14 cellular contexts compared by ENCODE assay signal in genomic region chr7:131338173-131338572, GRCh38.
"Had no signal": no experiment of that assay in that cellular context is flagged by ENCODE, and none has a peak within 500 bp of the region (broad histone marks: within the 10 kb centered on the region; RNA-seq: fewer than 3 reads in every experiment).

No MANE protein-coding gene starts in this region.

- ATAC-seq: activated CD4-positive, CD25-positive, alpha-beta regulatory T cell treated with anti-CD3 and anti-CD28 coated beads, Interleukin-2, amount 50 U/mL, for 24 hours; left colon; lower lobe of right lung; stimulated activated naive B cell treated with anti-CD40 and anti-IgM and Interleukin-4, amounts not matched to agents 10 μg/mL and 1 μg/mL and 100 μg/mL, for 72 hours had no signal

- DNase-seq: activated CD4-positive, alpha-beta T cell treated with anti-CD3 and anti-CD28 coated beads, Interleukin-2, amount 50 U/mL, for 4 hours; activated gamma-delta T cell; cerebellar nuclear complex; effector CD8-positive, alpha-beta T cell; esophagus squamous epithelium; islet precursor cell; left colon; lower lobe of right lung; nucleus accumbens; posterior cingulate gyrus; stimulated activated naive B cell treated with anti-CD40 and anti-IgM and Interleukin-4, amounts not matched to agents 10 μg/mL and 1 μg/mL and 100 μg/mL, for 72 hours; T-helper 1 cell; T-helper 9 cell had no signal

- H3K27me3 ChIP-seq: esophagus squamous epithelium had no signal

- H3K36me3 ChIP-seq: lower lobe of right lung had no signal

- H3K4me3 ChIP-seq: esophagus squamous epithelium, lower lobe of right lung had no signal

- H3K27ac ChIP-seq: esophagus squamous epithelium, lower lobe of right lung had no signal
